8 cellular contexts compared by ENCODE assay signal in the genomic region with DNA sequence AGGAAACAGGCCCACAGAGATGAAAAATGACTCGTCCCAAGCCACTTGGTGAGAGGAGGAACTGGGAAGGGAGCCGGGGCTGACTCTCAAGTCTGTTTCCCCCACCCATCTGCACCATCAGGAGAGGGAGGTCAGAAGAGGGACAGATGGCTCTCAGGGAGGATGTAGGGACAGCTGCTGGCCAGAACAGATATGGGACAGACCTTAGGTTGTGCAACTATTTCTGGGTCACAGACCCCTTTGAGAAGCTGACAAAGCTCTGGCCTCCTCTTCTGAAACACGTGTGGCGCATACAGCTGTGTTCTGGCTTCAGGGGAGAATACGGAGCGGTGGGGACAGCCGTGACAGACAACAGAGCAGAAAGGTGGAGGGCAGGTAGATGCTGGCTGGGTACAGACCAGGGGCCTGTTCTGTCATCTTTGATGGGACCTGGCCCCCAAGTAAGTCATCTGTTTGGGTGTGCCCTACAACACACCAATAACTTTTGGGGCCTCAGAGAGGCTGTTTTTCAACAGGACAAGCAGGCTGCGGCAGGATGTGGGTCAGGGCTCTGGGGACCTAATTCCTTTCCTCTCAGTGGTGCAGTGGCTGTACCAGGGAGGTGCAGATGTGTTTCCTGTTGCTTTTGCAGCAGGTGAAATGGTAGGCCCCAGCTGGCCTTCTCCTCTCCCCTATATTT. TPM values are rescaled to one million over a fixed set of nuclear protein-coding genes. Genes with fewer than 3 reads are reported as not detected.
DNase-seq lines count a peak whose midpoint lies in the region; ATAC-seq and TF ChIP-seq lines count a peak whose summit lies in the region.

No MANE protein-coding gene starts in this region.

- peak overlapping the region; percentile 81 for H3K4me2 ChIP-seq in OCI-LY7 (ENCODE audit: low read length)

- no peaks in the 10 kb centered on the region for H3K27me3 ChIP-seq in CD4-positive, alpha-beta memory T cell (ENCODE audit: insufficient read depth, low read length)
- H3K27me3 ChIP-seq in rectal smooth muscle tissue (ENCODE audit: control insufficient read depth, insufficient read depth, low read length) = no peaks in the 10 kb centered on the region

- no peaks in the 10 kb centered on the region for H3K27me3 Mint-ChIP-seq in CD4-positive, alpha-beta memory T cell
- no peaks in the 10 kb centered on the region for H3K27me3 Mint-ChIP-seq in activated naive CD8-positive, alpha-beta T cell treated with anti-CD3 and anti-CD28 coated beads, Interleukin-2, amount 10 ng/mL, durations not matched to agents 7 days and 5 days

- peak overlapping the region; percentile 91 for H3K27ac ChIP-seq in CD4-positive, alpha-beta memory T cell (ENCODE audit: low read depth, low read length)
- H3K27ac ChIP-seq in OCI-LY7 (ENCODE audit: low read depth, low read length, poor library complexity, severe bottlenecking) = peak overlapping the region; percentile 98
- H3K27ac ChIP-seq in rectal smooth muscle tissue (ENCODE audit: low read depth, low read length) = peak overlapping the region; percentile 38

- no peaks in the 10 kb centered on the region for H3K9me3 Mint-ChIP-seq in CD4-positive, alpha-beta memory T cell
- H3K9me3 Mint-ChIP-seq in activated naive CD8-positive, alpha-beta T cell treated with anti-CD3 and anti-CD28 coated beads, Interleukin-2, amount 10 ng/mL, durations not matched to agents 7 days and 5 days = no peaks in the 10 kb centered on the region

- no peaks in the 10 kb centered on the region for H3K36me3 ChIP-seq in CD4-positive, alpha-beta memory T cell (ENCODE audit: insufficient read depth, low read length)
- H3K36me3 ChIP-seq in OCI-LY7 (ENCODE audit: insufficient read depth, low read length) (peaks cover 19% of the 10 kb centered on the region; the same call in 1 of the 2 replicates), rectal smooth muscle tissue (ENCODE audit: control insufficient read depth, insufficient read depth, low read length) (no peaks in the 10 kb centered on the region)

- no TSS peak for BruUV-seq in OCI-LY7 (replicated peaks; lab: Mats Ljungman, UMichigan)

- peak; percentile 80 to 92 (median 84) for DNase-seq in CD4-positive, alpha-beta memory T cell
- DNase-seq in GM20000 (ENCODE audit: low spot score) (peak; percentile 73), OCI-LY7 (ENCODE audit: low spot score) (peak; percentile 96), HCEC 1CT (no peak)
- DNase-seq in activated naive CD8-positive, alpha-beta T cell treated with anti-CD3 and anti-CD28 coated beads, Interleukin-2, amount 10 ng/mL, durations not matched to agents 7 days and 5 days = peak; percentile 79

- CTCF ChIA-PET in CD4-positive, alpha-beta memory T cell (lab: Charles Lee; ENCODE audit: partially characterized antibody) = interaction anchor here (0.5 to 21.6 kb wide), 14 partner anchors 10 to 133 kb away, joined by 3 to 1027 read pairs (median 23); a partner anchor contains a TSS
- CTCF ChIA-PET in OCI-LY7 (lab: Charles Lee; ENCODE audit: unreplicated experiment) = interaction anchor here (0.9 to 1.0 kb wide), 3 partner anchors 21 to 32 kb away, joined by 3 to 4 read pairs (median 3); a partner anchor contains a TSS

- intact Hi-C loops in CD4-positive, alpha-beta memory T cell (cut with micrococcal nuclease) = loop anchor here (1.0 kb wide), 1 partner anchor 20 kb away; no protein-coding TSS in a partner anchor
- intact Hi-C loops in OCI-LY7 (cut with micrococcal nuclease; ENCODE audit: unreplicated experiment) = loop anchor here (5.0 kb wide), 1 partner anchor 185 kb away; a partner anchor contains a TSS

- H2AFZ ChIP-seq in OCI-LY7 (ENCODE audit: low read length) = no peak overlapping the region

- POLR2A ChIA-PET in CD4-positive, alpha-beta memory T cell (lab: Charles Lee; ENCODE audit: partially characterized antibody) = interaction anchor here (1.0 to 38.6 kb wide), 15 partner anchors 9 to 184 kb away, joined by 3 to 3358 read pairs (median 11); a partner anchor contains a TSS
- POLR2A ChIA-PET in OCI-LY7 (lab: Charles Lee) = interaction anchor here (1.7 to 11.0 kb wide), 3 partner anchors 21 to 78 kb away, joined by 4 to 273 read pairs (median 106); a partner anchor contains a TSS
- POLR2A ChIA-PET in activated naive CD8-positive, alpha-beta T cell treated with anti-CD3 and anti-CD28 coated beads, Interleukin-2, amount 10 ng/mL, durations not matched to agents 7 days and 5 days (lab: Charles Lee) = interaction anchor here (0.5 to 20.6 kb wide), 9 partner anchors 7 to 409 kb away, joined by 3 to 1079 read pairs (median 7); a partner anchor contains a TSS

- no peaks in the 10 kb centered on the region for H3K9me2 ChIP-seq in OCI-LY7 (ENCODE audit: insufficient read depth, low read length)

- TF ChIP-seq CTCF in GM20000 (IDR thresholded peaks at IDR 0.05; ENCODE audit: extremely low read depth, missing control alignments) = no peak
- TF ChIP-seq CTCF in OCI-LY7 (conservative IDR thresholded peaks at IDR 0.05; ENCODE audit: low read length) = no peak

- no peak overlapping the region for H3K9ac ChIP-seq in rectal smooth muscle tissue (ENCODE audit: low read length)

- peak overlapping the region; percentile 93 to 99 (median 97) for H3K27ac Mint-ChIP-seq in CD4-positive, alpha-beta memory T cell
- H3K27ac Mint-ChIP-seq in activated naive CD8-positive, alpha-beta T cell treated with anti-CD3 and anti-CD28 coated beads, Interleukin-2, amount 10 ng/mL, durations not matched to agents 7 days and 5 days = peak overlapping the region; percentile 99

- no peaks in the 10 kb centered on the region for H3K9me3 ChIP-seq in CD4-positive, alpha-beta memory T cell (ENCODE audit: control insufficient read depth in 1 of 2, low read length in 2 of 2)
- H3K9me3 ChIP-seq in OCI-LY7 (ENCODE audit: low read length) = no peaks in the 10 kb centered on the region

- peak; percentile 43 for ATAC-seq in activated naive CD8-positive, alpha-beta T cell treated with anti-CD3 and anti-CD28 coated beads, Interleukin-2, amount 10 ng/mL, durations not matched to agents 7 days and 5 days (ENCODE audit: low read depth)
- ATAC-seq in GM21576 (IDR thresholded peaks at IDR 0.05; ENCODE audit: unreplicated experiment) = no peak
- no peak for ATAC-seq in HG03280 (IDR thresholded peaks at IDR 0.05; ENCODE audit: unreplicated experiment)

- no peaks in the 10 kb centered on the region for H4K20me1 ChIP-seq in OCI-LY7 (ENCODE audit: insufficient read depth, low read length)

- no peaks in the 10 kb centered on the region for H3K79me2 ChIP-seq in OCI-LY7 (ENCODE audit: insufficient read depth, low read depth, low read length)

- H3K4me1 ChIP-seq in CD4-positive, alpha-beta memory T cell (ENCODE audit: insufficient read depth, low read length) = peaks cover 100% of the 10 kb centered on the region
- H3K4me1 ChIP-seq in OCI-LY7 (ENCODE audit: insufficient read depth, low read length, poor library complexity, severe bottlenecking) = peaks cover 81% of the 10 kb centered on the region
- no peaks in the 10 kb centered on the region for H3K4me1 ChIP-seq in rectal smooth muscle tissue (ENCODE audit: control insufficient read depth, insufficient read depth, low read length)

- peaks cover 69 to 100% (median 88%) of the 10 kb centered on the region in 4 donors for H3K4me1 Mint-ChIP-seq in CD4-positive, alpha-beta memory T cell
- H3K4me1 Mint-ChIP-seq in activated naive CD8-positive, alpha-beta T cell treated with anti-CD3 and anti-CD28 coated beads, Interleukin-2, amount 10 ng/mL, durations not matched to agents 7 days and 5 days = peaks cover 80% of the 10 kb centered on the region

- H3K4me3 ChIP-seq in CD4-positive, alpha-beta memory T cell (ENCODE audit: low read length in 2 of 2) = peak overlapping the region; percentile 35 to 77
- H3K4me3 ChIP-seq in OCI-LY7 (ENCODE audit: low read depth, low read length, poor library complexity, severe bottlenecking) (peak overlapping the region; percentile 47), rectal smooth muscle tissue (ENCODE audit: low read length) (no peak overlapping the region)

- H3K36me3 Mint-ChIP-seq in CD4-positive, alpha-beta memory T cell = peaks cover 0 to 21% of the 10 kb centered on the region in 2 donors
- peaks cover 9% of the 10 kb centered on the region for H3K36me3 Mint-ChIP-seq in activated naive CD8-positive, alpha-beta T cell treated with anti-CD3 and anti-CD28 coated beads, Interleukin-2, amount 10 ng/mL, durations not matched to agents 7 days and 5 days

- peak overlapping the region; percentile 67 to 92 (median 80) for H3K4me3 Mint-ChIP-seq in CD4-positive, alpha-beta memory T cell
- H3K4me3 Mint-ChIP-seq in activated naive CD8-positive, alpha-beta T cell treated with anti-CD3 and anti-CD28 coated beads, Interleukin-2, amount 10 ng/mL, durations not matched to agents 7 days and 5 days = peak overlapping the region; percentile 74

RNA-seq across cellular contexts. Expression of a gene that starts 7.3 kb away (rescaled TPM):
- 100 to 1,000 TPM; 293 to 305 TPM for total RNA-seq in CD4-positive, alpha-beta memory T cell
- polyA plus RNA-seq in CD4-positive, alpha-beta memory T cell = 1,000 to 10,000 TPM in 1 of 2 donors, 100 to 1,000 TPM in 1; 979 to 1,531 TPM
- 18.6 and 25.3 TPM in 2 replicates for total RNA-seq in OCI-LY7 (2014; rRNA removed; shearing (Covaris generic))
- 58.6 and 60.9 TPM in 2 replicates for total RNA-seq in OCI-LY7 (2022)
- total RNA-seq in activated naive CD8-positive, alpha-beta T cell treated with anti-CD3 and anti-CD28 coated beads, Interleukin-2, amount 10 ng/mL, durations not matched to agents 7 days and 5 days = 100 to 1,000 TPM; 531 to 542 TPM

RNA-seq across cellular contexts. Expression of a gene that starts 19.3 kb away (rescaled TPM):
- total RNA-seq in CD4-positive, alpha-beta memory T cell = 100 to 1,000 TPM; 115 to 117 TPM
- 10 to 100 TPM; 13.3 to 17.4 TPM for polyA plus RNA-seq in CD4-positive, alpha-beta memory T cell
- 74.2 and 75.8 TPM in 2 replicates for total RNA-seq in OCI-LY7 (2014; rRNA removed; shearing (Covaris generic))
- 98.6 and 111 TPM in 2 replicates for total RNA-seq in OCI-LY7 (2022)
- 10 to 100 TPM; 60.5 to 64.1 TPM for total RNA-seq in activated naive CD8-positive, alpha-beta T cell treated with anti-CD3 and anti-CD28 coated beads, Interleukin-2, amount 10 ng/mL, durations not matched to agents 7 days and 5 days

RNA-seq across cellular contexts. Expression of a gene that starts 30.6 kb away (rescaled TPM):
- total RNA-seq in CD4-positive, alpha-beta memory T cell = 1,000 to 10,000 TPM; 1,302 to 1,324 TPM
- polyA plus RNA-seq in CD4-positive, alpha-beta memory T cell = over 10,000 TPM in 1 of 2 donors, 1,000 to 10,000 TPM in 1; 8,660 to 12,303 TPM
- 409 and 470 TPM in 2 replicates for total RNA-seq in OCI-LY7 (2014; rRNA removed; shearing (Covaris generic))
- total RNA-seq in OCI-LY7 (2022) = 677 and 769 TPM in 2 replicates
- 1,000 to 10,000 TPM; 1,078 to 1,088 TPM for total RNA-seq in activated naive CD8-positive, alpha-beta T cell treated with anti-CD3 and anti-CD28 coated beads, Interleukin-2, amount 10 ng/mL, durations not matched to agents 7 days and 5 days

RNA-seq across cellular contexts. Expression of a gene that starts 53.2 kb away (rescaled TPM):
- 10 to 100 TPM; 20.4 to 21.9 TPM for total RNA-seq in CD4-positive, alpha-beta memory T cell
- polyA plus RNA-seq in CD4-positive, alpha-beta memory T cell = 1 to 10 TPM; 6.7 to 9.4 TPM
- 46.4 and 55.2 TPM in 2 replicates for total RNA-seq in OCI-LY7 (2014; rRNA removed; shearing (Covaris generic))
- 47.1 and 53.6 TPM in 2 replicates for total RNA-seq in OCI-LY7 (2022)
- total RNA-seq in activated naive CD8-positive, alpha-beta T cell treated with anti-CD3 and anti-CD28 coated beads, Interleukin-2, amount 10 ng/mL, durations not matched to agents 7 days and 5 days = 10 to 100 TPM; 36.0 to 37.2 TPM

Comparison
In these comparisons a context has a peak if more than half of its experiments do, and no peak if none do; other contexts are left out.
1. H3K27ac ChIP-seq: peak in every context shown above with its lines; median percentile 98 in OCI-LY7; 91 in CD4-positive, alpha-beta memory T cell; 38 in rectal smooth muscle tissue.
2. RNA of a gene that starts 7.3 kb away (total RNA-seq): 531 to 542 TPM in activated naive CD8-positive, alpha-beta T cell treated with anti-CD3 and anti-CD28 coated beads, Interleukin-2, amount 10 ng/mL, durations not matched to agents 7 days and 5 days and 293 to 305 TPM in CD4-positive, alpha-beta memory T cell; 18.6 to 60.9 TPM in OCI-LY7; every median in the first group is over 4 times any median in the second.